Comparison of ENCODE assay signal across 8 cellular contexts in genomic region chr6:148577687-148578488, GRCh38.
A peak's percentile ranks its signal among the peaks of the same experiment; 100 is the strongest.
DNase-seq lines count a peak whose midpoint lies in the region; ATAC-seq and TF ChIP-seq lines count a peak whose summit lies in the region.

No MANE protein-coding gene starts in this region.

- no peak overlapping the region for H3K4me3 Mint-ChIP-seq in T-helper 17 cell

- no peak for TF ChIP-seq POLR2A in NB4 (IDR thresholded peaks at IDR 0.05; ENCODE audit: extremely low read depth, insufficient read length)

- TF ChIP-seq CTCF in AG10803 (conservative IDR thresholded peaks at IDR 0.05; ENCODE audit: low read length) (peak; percentile 100), GM13977 (IDR thresholded peaks at IDR 0.05; ENCODE audit: extremely low read depth, insufficient read depth, missing control alignments) (peak; percentile 98), NB4 (IDR thresholded peaks at IDR 0.05; ENCODE audit: low read depth, low read length) (peak; percentile 91)

- peak; percentile 98 for ATAC-seq in HG02678 (IDR thresholded peaks at IDR 0.05; ENCODE audit: unreplicated experiment)
- ATAC-seq in T-helper 17 cell, result peak; percentile 99

- in situ Hi-C loops in GM13977 (cut with MboI; ENCODE audit: low pct_unique_long_range_greater_than_20kb, low sequenced_read_pairs, unreplicated experiment), result loop anchor here (25.0 kb wide), 1 partner anchor 359 kb away; no protein-coding TSS in a partner anchor

- H3K4me1 Mint-ChIP-seq in T-helper 17 cell, result peaks cover 7% of the 10 kb centered on the region

- no peak overlapping the region for H3K27ac Mint-ChIP-seq in T-helper 17 cell

- H3K4me3 ChIP-seq in AG10803 (ENCODE audit: low read length) (no peak overlapping the region), NB4 (ENCODE audit: low read depth, low read length) (no peak overlapping the region)

- peaks cover 44% of the 10 kb centered on the region for H3K27me3 Mint-ChIP-seq in T-helper 17 cell

- H3K36me3 Mint-ChIP-seq in T-helper 17 cell (ENCODE audit: low read depth), result no peaks in the 10 kb centered on the region

- DNase-seq in AG10803 (ENCODE audit: low read depth) (peak; percentile 84), GM13977 (ENCODE audit: low spot score) (peak; percentile 73), NB4 (ENCODE audit: low read depth) (peak; percentile 76), T-helper 17 cell (peak in 2 of 3 donors; percentile 17 to 35), cerebellum (ENCODE audit: low spot score) (peak; percentile 58), kidney glomerular epithelial cell (lab: John Stamatoyannopoulos, UW) (peak; percentile 41)
- peak in 2 of 3 donors; percentile 20 to 26 for DNase-seq in stimulated activated CD4-positive, alpha-beta T cell treated with anti-CD3 and anti-CD28 coated beads, TNF-alpha, amount 100 ng/mL, for 48 hours (ENCODE audit: low read depth in 3 of 3)

- H3K9me3 ChIP-seq in T-helper 17 cell (ENCODE audit: control insufficient read depth, low read length, poor library complexity, severe bottlenecking), result no peaks in the 10 kb centered on the region

Comparison
In these comparisons a context has a peak if more than half of its experiments do, and no peak if none do; other contexts are left out.
1. DNase-seq: peak in every context shown above with its lines; median percentile 84 in AG10803; 76 in NB4; 73 in GM13977; 58 in cerebellum; 41 in kidney glomerular epithelial cell; 26 in T-helper 17 cell; 23 in stimulated activated CD4-positive, alpha-beta T cell treated with anti-CD3 and anti-CD28 coated beads, TNF-alpha, amount 100 ng/mL, for 48 hours.